Comparison of ENCODE assay signal across 9 cellular contexts in the genomic region with DNA sequence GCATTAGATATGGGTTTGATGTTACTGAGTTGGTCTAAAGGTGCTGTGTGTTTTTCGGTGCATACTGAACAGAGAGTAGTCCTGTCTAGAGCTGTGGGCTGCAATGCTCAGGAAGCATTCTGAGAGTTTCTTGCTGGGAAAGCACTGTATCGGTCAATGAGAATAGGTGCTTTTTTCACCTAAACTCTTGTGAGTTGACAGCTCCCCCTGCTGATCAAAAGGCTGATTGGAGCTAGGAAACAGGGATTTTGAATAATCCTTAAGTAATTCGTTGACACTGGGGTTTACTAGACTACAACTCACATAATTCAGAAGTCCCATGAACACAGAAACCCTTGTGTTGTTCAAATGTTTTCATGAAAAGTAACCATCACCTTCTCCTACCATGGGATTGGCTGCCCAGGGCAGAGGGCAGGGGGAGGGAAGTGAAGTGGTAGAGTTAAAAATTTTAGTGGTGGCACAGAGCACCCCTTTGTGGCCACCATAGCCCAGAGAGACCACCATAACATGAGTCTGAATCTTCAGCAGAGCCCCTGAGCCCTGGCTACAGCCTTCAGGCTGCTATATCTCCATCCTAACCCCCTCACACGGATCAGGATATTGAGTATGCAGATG. TPM values are rescaled to one million over a fixed set of nuclear protein-coding genes. Genes with fewer than 3 reads are reported as not detected.
A peak's percentile ranks its signal among the peaks of the same experiment; 100 is the strongest.
DNase-seq lines count a peak whose midpoint lies in the region; ATAC-seq, FAIRE-seq and TF ChIP-seq lines count a peak whose summit lies in the region.
"Had no signal": no experiment of that assay in that cellular context is flagged by ENCODE, and none has a peak within 500 bp of the region (broad histone marks: within the 10 kb centered on the region; RNA-seq: fewer than 3 reads in every experiment).

No MANE protein-coding gene starts in this region.

- no peaks in the 10 kb centered on the region for H3K9me2 ChIP-seq in PC-3 (replicated peaks; ENCODE audit: low read length)

- 24 to 26% methylated on average over 4 of the region's 4 CpGs for WGBS in sigmoid colon, 2 donors

- POLR2A ChIA-PET in PC-3 (lab: Charles Lee; ENCODE audit: unreplicated experiment) = no interaction called here

- H2AFZ ChIP-seq in PC-3 (ENCODE audit: low read length) = no peak overlapping the region

- no peak overlapping the region for H3K27ac ChIP-seq in PC-3 (ENCODE audit: low read length)
- no peak overlapping the region for H3K27ac ChIP-seq in sigmoid colon

- no peak overlapping the region for H3K9ac ChIP-seq in PC-3 (ENCODE audit: low read length)

- H3K4me3 ChIP-seq in PC-3 (ENCODE audit: low read length) (no peak overlapping the region), sigmoid colon (no peak overlapping the region)

- H3K36me3 ChIP-seq in PC-3 (ENCODE audit: low read depth, low read length) (no peaks in the 10 kb centered on the region), sigmoid colon (no peaks in the 10 kb centered on the region)

- H3F3A ChIP-seq in PC-3 (ENCODE audit: low read length, unreplicated experiment) = no peaks in the 10 kb centered on the region

- ATAC-seq in PC-3 = peak; percentile 90
- peak; percentile 43 for ATAC-seq in left ventricle myocardium superior
- ATAC-seq in HG02885 (IDR thresholded peaks at IDR 0.05; ENCODE audit: poor library complexity, unreplicated experiment) = no peak

- no peak for FAIRE-seq in H54 (lab: Jason Lieb, UNC)

- H3K4me2 ChIP-seq in PC-3 (ENCODE audit: low read length) = no peak overlapping the region

- no peaks in the 10 kb centered on the region for H4K20me1 ChIP-seq in PC-3 (ENCODE audit: low read length)

- CTCF ChIA-PET in PC-3 (lab: Charles Lee) = interaction anchor here (0.5 to 1.3 kb wide), 12 partner anchors 12 to 756 kb away, joined by 3 to 43 read pairs (median 4); a partner anchor contains a TSS

- H3K4me1 ChIP-seq in PC-3 (ENCODE audit: insufficient read depth, low read length) (no peaks in the 10 kb centered on the region), sigmoid colon (no peaks in the 10 kb centered on the region)

- peak; percentile 34 for DNase-seq in COLO668 (lab: John Stamatoyannopoulos, UW; ENCODE audit: unreplicated experiment)
- peak; percentile 51 for DNase-seq in H54 (ENCODE audit: insufficient read length, low spot score)
- DNase-seq in PC-3 = peak; percentile 95
- DNase-seq in amniotic epithelial cell (ENCODE audit: low read depth) = peak; percentile 68
- no peak for DNase-seq in left ventricle myocardium superior
- no peak for DNase-seq in sigmoid colon
- no peak for DNase-seq in SK-N-DZ (ENCODE audit: low spot score)
- DNase-seq: activated B cell treated with CpG ODN at 0.5 μM for 24 hours had no signal

- H3K79me2 ChIP-seq in PC-3 (ENCODE audit: low read length) = no peaks in the 10 kb centered on the region

- TF ChIP-seq CTCF in PC-3 (conservative IDR thresholded peaks at IDR 0.05; ENCODE audit: low read depth, low read length) = peak; percentile 89
- peak in 3 of 4 experiments; percentile 35 to 48 (median 47) for TF ChIP-seq CTCF in sigmoid colon (IDR thresholded peaks at IDR 0.05)

- TF ChIP-seq EP300 in sigmoid colon (IDR thresholded peaks at IDR 0.05) = no peak

- peaks cover 9% of the 10 kb centered on the region for H3K27me3 ChIP-seq in PC-3 (ENCODE audit: low read length)
- H3K27me3 ChIP-seq in sigmoid colon = no peaks in the 10 kb centered on the region

- no TSS peak for BruUV-seq in PC-3 (replicated peaks; lab: Mats Ljungman, UMichigan)

- intact Hi-C loops in PC-3 (cut with micrococcal nuclease) (loop anchor here (1.0 to 5.0 kb wide), 8 partner anchors 61 to 853 kb away; no protein-coding TSS in a partner anchor), left ventricle myocardium superior (cut with micrococcal nuclease) (no loop called here), sigmoid colon (cut with DNase I) (loop anchor here (1.0 kb wide), 1 partner anchor 756 kb away; no protein-coding TSS in a partner anchor)

- no peaks in the 10 kb centered on the region for H3K9me3 ChIP-seq in PC-3 (ENCODE audit: low read length)
- no peaks in the 10 kb centered on the region for H3K9me3 ChIP-seq in sigmoid colon

- TF ChIP-seq POLR2A in H54 (IDR thresholded peaks at IDR 0.05; ENCODE audit: low read depth, low read length) = no peak
- TF ChIP-seq POLR2A in sigmoid colon (IDR thresholded peaks at IDR 0.05) = no peak

RNA-seq across cellular contexts. Expression of a gene that starts 13.0 kb away (rescaled TPM):
- total RNA-seq in PC-3 (2014; rRNA removed) (200 and 221 TPM in 2 replicates), left ventricle myocardium superior (46.2 TPM), sigmoid colon (10 to 100 TPM; 12.2 to 26.2 (median 20.5) TPM)
- 100 to 1,000 TPM in 1 of 3 donors, 10 to 100 TPM in 2; 16.8 to 138 (median 28.2) TPM for polyA plus RNA-seq in sigmoid colon
- polyA plus RNA-seq in SK-N-DZ (2014; cell fraction: cytosol; rRNA removed) = 80.8 and 106 TPM in 2 replicates
- 36.1 and 58.6 TPM in 2 replicates for polyA plus RNA-seq in SK-N-DZ (2014; cell fraction: nucleus; rRNA removed)

RNA-seq across cellular contexts. Expression of a gene that starts 19.0 kb away (rescaled TPM):
- total RNA-seq in PC-3 (2014; rRNA removed) = 31.1 and 34.7 TPM in 2 replicates
- 12.6 TPM for total RNA-seq in left ventricle myocardium superior
- total RNA-seq in sigmoid colon = 10 to 100 TPM; 18.9 to 29.5 (median 23.9) TPM
- 10 to 100 TPM in 2 of 3 donors, 1 to 10 TPM in 1; 9.6 to 19.5 (median 11.6) TPM for polyA plus RNA-seq in sigmoid colon
- 18.7 and 21.5 TPM in 2 replicates for polyA plus RNA-seq in SK-N-DZ (2014; cell fraction: cytosol; rRNA removed)
- 11.4 and 12.8 TPM in 2 replicates for polyA plus RNA-seq in SK-N-DZ (2014; cell fraction: nucleus; rRNA removed)

Comparison
In these comparisons a context has a peak if more than half of its experiments do, and no peak if none do; other contexts are left out.
1. DNase-seq: peak in COLO668 (single experiment), H54 (single experiment), PC-3 (single experiment) and amniotic epithelial cell (single experiment); none in left ventricle myocardium superior (single experiment), sigmoid colon (single experiment) and SK-N-DZ (single experiment).